8 cellular contexts compared by ENCODE assay signal in genomic region chr6:154276810-154277577, GRCh38.
DNase-seq lines count a peak whose midpoint lies in the region; ATAC-seq, FAIRE-seq and TF ChIP-seq lines count a peak whose summit lies in the region.

No MANE protein-coding gene starts in this region.

- TF ChIP-seq EP300 in upper lobe of left lung (IDR thresholded peaks at IDR 0.05): no peak

- no peaks in the 10 kb centered on the region for H3K27me3 ChIP-seq in BE2C
- H3K27me3 ChIP-seq in astrocyte (ENCODE audit: insufficient read depth, low read length): no peaks in the 10 kb centered on the region
- no peaks in the 10 kb centered on the region for H3K27me3 ChIP-seq in upper lobe of left lung

- no peak overlapping the region for H3K4me2 ChIP-seq in astrocyte (ENCODE audit: low read length)

- H3K79me2 ChIP-seq in astrocyte (ENCODE audit: insufficient read depth, low read length): no peaks in the 10 kb centered on the region

- H3K4me3 Mint-ChIP-seq in astrocyte (ENCODE audit: unreplicated experiment): no peak overlapping the region

- no peak overlapping the region for H2AFZ ChIP-seq in astrocyte (ENCODE audit: low read depth, low read length)

- H3K9me3 ChIP-seq in BE2C (no peaks in the 10 kb centered on the region), astrocyte (ENCODE audit: insufficient read depth, low read depth, low read length) (no peaks in the 10 kb centered on the region), upper lobe of left lung (no peaks in the 10 kb centered on the region)

- no peaks in the 10 kb centered on the region for H4K20me1 ChIP-seq in astrocyte (ENCODE audit: insufficient read depth, low read length)

- no peak overlapping the region for H3K27ac ChIP-seq in astrocyte (ENCODE audit: low read depth, low read length)
- no peak overlapping the region for H3K27ac ChIP-seq in upper lobe of left lung

- no peaks in the 10 kb centered on the region for H3K36me3 Mint-ChIP-seq in astrocyte (ENCODE audit: low read depth, unreplicated experiment)

- H3K36me3 ChIP-seq in BE2C (no peaks in the 10 kb centered on the region), astrocyte (ENCODE audit: insufficient read depth, low read length) (no peaks in the 10 kb centered on the region), upper lobe of left lung (no peaks in the 10 kb centered on the region)

- H3K4me1 ChIP-seq in BE2C (no peaks in the 10 kb centered on the region; the same call in 1 of the 2 replicates), astrocyte (ENCODE audit: insufficient read depth, low read length) (no peaks in the 10 kb centered on the region), upper lobe of left lung (peaks cover 0 to 11% (median 0%) of the 10 kb centered on the region in 4 donors)

- H3K4me1 Mint-ChIP-seq in astrocyte (ENCODE audit: low read depth, unreplicated experiment): peaks cover 4% of the 10 kb centered on the region

- peak; percentile 90 for FAIRE-seq in GM18507 (lab: Jason Lieb, UNC)
- FAIRE-seq in astrocyte (lab: Jason Lieb, UNC): no peak

- H3K4me3 ChIP-seq in BE2C (ENCODE audit: low read depth, low read length) (peak overlapping the region; percentile 52), astrocyte (ENCODE audit: insufficient read depth, low read depth, low read length) (no peak overlapping the region), upper lobe of left lung (peak overlapping the region in 2 of 4 donors; percentile 6 to 14)

- 27 to 36% methylated on average over 7 to 11 of the region's 11 CpGs for WGBS in upper lobe of left lung, 2 donors

- H3K27ac Mint-ChIP-seq in astrocyte (ENCODE audit: unreplicated experiment): no peak overlapping the region

- H3K9me3 Mint-ChIP-seq in astrocyte (ENCODE audit: unreplicated experiment): no peaks in the 10 kb centered on the region

- peaks cover 2% of the 10 kb centered on the region for H3K27me3 Mint-ChIP-seq in astrocyte (ENCODE audit: low read depth, unreplicated experiment)

- no peak for TF ChIP-seq POLR2A in upper lobe of left lung (IDR thresholded peaks at IDR 0.05)

- H3K9ac ChIP-seq in astrocyte (ENCODE audit: low read length): no peak overlapping the region

- ATAC-seq in HG03103 (IDR thresholded peaks at IDR 0.05; ENCODE audit: low read depth, unreplicated experiment): peak; percentile 61
- peak in 1 of 2 donors; percentile 76 for ATAC-seq in upper lobe of left lung (ENCODE audit: low FRiP score in 2 of 2)
- no peak for ATAC-seq in HG03439 (IDR thresholded peaks at IDR 0.05; ENCODE audit: unreplicated experiment)

- peak; percentile 59 for TF ChIP-seq CTCF in BE2C (IDR thresholded peaks at IDR 0.05; ENCODE audit: low read depth, low read length)
- TF ChIP-seq CTCF in astrocyte (IDR thresholded peaks at IDR 0.05; ENCODE audit: insufficient read depth, low read depth, low read length): peak; percentile 52
- peak; percentile 41 to 81 (median 58) for TF ChIP-seq CTCF in upper lobe of left lung (IDR thresholded peaks at IDR 0.05)

- DNase-seq in BE2C (no peak), GM18507 (ENCODE audit: extremely low spot score, insufficient read length, low read depth) (no peak), NCI-H524 (lab: John Stamatoyannopoulos, UW) (peak; percentile 26 to 64), astrocyte (ENCODE audit: low read depth) (peak; percentile 22), left kidney (ENCODE audit: low read depth, low spot score) (peak; percentile 59), upper lobe of left lung (no peak)

Comparison
In these comparisons a context has a peak if more than half of its experiments do, and no peak if none do; other contexts are left out.
1. DNase-seq: peak in NCI-H524 (2 of 2), astrocyte (single experiment) and left kidney (single experiment); none in BE2C (single experiment), GM18507 (single experiment) and upper lobe of left lung (0 of 2).
2. Peak in every context shown above with its lines, with median percentiles within 50 percentile points of each other: CTCF ChIP-seq.